In the genomic region with DNA sequence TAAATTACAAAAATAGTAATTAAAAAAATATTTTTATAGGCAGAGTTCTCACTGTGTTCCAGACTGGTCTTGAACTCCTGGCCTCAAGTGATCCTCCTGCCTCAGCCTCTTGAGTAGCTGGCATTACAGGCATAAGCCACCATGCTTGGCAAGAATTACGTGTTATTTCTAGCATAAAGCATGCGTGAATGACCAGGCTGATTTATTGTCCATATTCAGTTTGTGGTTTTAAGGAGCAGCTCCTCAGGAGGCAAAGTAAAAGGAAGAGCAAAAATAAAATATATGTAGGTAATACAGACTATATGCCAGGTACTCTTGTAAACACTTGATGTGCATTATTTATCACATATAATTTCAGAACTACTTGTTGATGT, we compare ENCODE assay signal across 17 cellular contexts. TPM values are rescaled to one million over a fixed set of nuclear protein-coding genes. Genes with fewer than 3 reads are reported as not detected.
DNase-seq lines count a peak whose midpoint lies in the region; ATAC-seq, FAIRE-seq and TF ChIP-seq lines count a peak whose summit lies in the region.
"Had no signal": no experiment of that assay in that cellular context is flagged by ENCODE, and none has a peak within 500 bp of the region (broad histone marks: within the 10 kb centered on the region; RNA-seq: fewer than 3 reads in every experiment).

No MANE protein-coding gene starts in this region.

- no peaks in the 10 kb centered on the region for H3K36me3 ChIP-seq in Peyer's patch
- H3K36me3 ChIP-seq: breast epithelium had no signal

- H3K9me3 Mint-ChIP-seq in activated CD4-positive, alpha-beta T cell treated with anti-CD3 and anti-CD28 coated beads, Interleukin-2, amount 10 ng/mL, durations not matched to agents 24 days and 14 days = peaks cover 18% of the 10 kb centered on the region
- peaks cover 2% of the 10 kb centered on the region for H3K9me3 Mint-ChIP-seq in memory B cell

- peak overlapping the region in 2 of 4 donors; percentile 1 to 42 for H3K27ac ChIP-seq in Peyer's patch
- H3K27ac ChIP-seq: testis had no signal

- H3K27me3 Mint-ChIP-seq in activated CD4-positive, alpha-beta T cell treated with anti-CD3 and anti-CD28 coated beads, Interleukin-2, amount 10 ng/mL, durations not matched to agents 24 days and 14 days = no peaks in the 10 kb centered on the region
- no peaks in the 10 kb centered on the region for H3K27me3 Mint-ChIP-seq in memory B cell

- no peak for TF ChIP-seq CTCF in Peyer's patch (IDR thresholded peaks at IDR 0.05)

- no peak for DNase-seq in activated CD4-positive, alpha-beta T cell treated with anti-CD3 and anti-CD28 coated beads, Interleukin-2, amount 10 ng/mL, durations not matched to agents 24 days and 14 days
- no peak for DNase-seq in activated CD4-positive, alpha-beta T cell treated with anti-CD3 and anti-CD28 coated beads for 4 hours
- no peak for DNase-seq in GM12891 (ENCODE audit: insufficient read length, low spot score)
- DNase-seq in RPMI7951 (ENCODE audit: low read depth) = peak; percentile 71
- no peak for DNase-seq in memory B cell (ENCODE audit: low spot score in 2 of 2)
- no peak for DNase-seq in retina
- DNase-seq in Peyer's patch = no peak
- DNase-seq: COR-L47; effector memory CD4-positive, alpha-beta T cell; nephron progenitor cell; RPMI8226; testis had no signal

- peaks cover 0 to 18% (median 5%) of the 10 kb centered on the region in 4 donors for H3K4me1 ChIP-seq in Peyer's patch
- H3K4me1 ChIP-seq: testis had no signal

- peak overlapping the region; percentile 11 for H3K27ac Mint-ChIP-seq in activated CD4-positive, alpha-beta T cell treated with anti-CD3 and anti-CD28 coated beads, Interleukin-2, amount 10 ng/mL, durations not matched to agents 24 days and 14 days
- peak overlapping the region; percentile 87 for H3K27ac Mint-ChIP-seq in memory B cell

- H3K4me3 ChIP-seq in Peyer's patch = no peak overlapping the region
- H3K4me3 ChIP-seq: A549, breast epithelium, testis had no signal

- no peaks in the 10 kb centered on the region for H3K27me3 ChIP-seq in Peyer's patch
- H3K27me3 ChIP-seq: breast epithelium, testis had no signal

- H3K4me1 Mint-ChIP-seq in activated CD4-positive, alpha-beta T cell treated with anti-CD3 and anti-CD28 coated beads, Interleukin-2, amount 10 ng/mL, durations not matched to agents 24 days and 14 days = peaks cover 75% of the 10 kb centered on the region
- peaks cover 59% of the 10 kb centered on the region for H3K4me1 Mint-ChIP-seq in memory B cell

- peaks cover 21% of the 10 kb centered on the region for H3K36me3 Mint-ChIP-seq in activated CD4-positive, alpha-beta T cell treated with anti-CD3 and anti-CD28 coated beads, Interleukin-2, amount 10 ng/mL, durations not matched to agents 24 days and 14 days (ENCODE audit: low read depth)
- no peaks in the 10 kb centered on the region for H3K36me3 Mint-ChIP-seq in memory B cell

- no peak for ATAC-seq in memory B cell (ENCODE audit: low read depth)
- no peak for ATAC-seq in GM21528 (IDR thresholded peaks at IDR 0.05; ENCODE audit: low FRiP score, unreplicated experiment)
- ATAC-seq: A549 had no signal

- no peaks in the 10 kb centered on the region for H3K9me3 ChIP-seq in Peyer's patch
- H3K9me3 ChIP-seq: breast epithelium, testis had no signal

- intact Hi-C loops in activated CD4-positive, alpha-beta T cell treated with anti-CD3 and anti-CD28 coated beads, Interleukin-2, amount 10 ng/mL, durations not matched to agents 24 days and 14 days (cut with micrococcal nuclease) = loop anchor here (2.0 to 10.0 kb wide), 5 partner anchors 17 to 1221 kb away; no protein-coding TSS in a partner anchor

- peak overlapping the region; percentile 67 for H3K4me3 Mint-ChIP-seq in activated CD4-positive, alpha-beta T cell treated with anti-CD3 and anti-CD28 coated beads, Interleukin-2, amount 10 ng/mL, durations not matched to agents 24 days and 14 days
- no peak overlapping the region for H3K4me3 Mint-ChIP-seq in memory B cell
- H3K4me3 Mint-ChIP-seq: nephron progenitor cell had no signal

- peak; percentile 71 for FAIRE-seq in GM12891 (lab: Jason Lieb, UNC)
- FAIRE-seq: A549, G401.6 had no signal

- TF ChIP-seq POLR2A in GM12891 (IDR thresholded peaks at IDR 0.05; ENCODE audit: low read depth, low read length) = no peak
- no peak for TF ChIP-seq POLR2A in Peyer's patch (IDR thresholded peaks at IDR 0.05)

TF ChIP-seq in GM12891, 5 proteins besides CTCF, POLR2A, EP300 and RAD21:
- TF ChIP-seq POU2F2 (IDR thresholded peaks at IDR 0.05; ENCODE audit: low read depth, low read length) = no peak
- TF ChIP-seq SPI1 (IDR thresholded peaks at IDR 0.05; ENCODE audit: low read depth, low read length) = no peak

RNA-seq across cellular contexts. Expression of gene CD180, which starts 7.1 kb away (rescaled TPM):
- total RNA-seq in activated CD4-positive, alpha-beta T cell treated with anti-CD3 and anti-CD28 coated beads, Interleukin-2, amount 10 ng/mL, durations not matched to agents 24 days and 14 days = 0.26 and 0.47 TPM in 2 replicates
- 1.1 TPM for polyA plus RNA-seq in GM12891 (2012; ENCODE audit: low read depth, missing spikeins)
- under 0.01 TPM in 1 of 2 replicates, not detected in the other for total RNA-seq in RPMI7951 (2014; rRNA removed; shearing (Covaris generic))
- 1 to 10 TPM in 2 of 4 donors, under 1 TPM in 2; 0.18 to 5.0 (median 1.0) TPM for total RNA-seq in Peyer's patch
- total RNA-seq: fibroblast of villous mesenchyme had no signal
- polyA plus RNA-seq: A549 had no signal
